26 cellular contexts compared by ENCODE assay signal in genomic region chr1:3783651-3784474, GRCh38. TPM values are rescaled to one million over a fixed set of nuclear protein-coding genes. Genes with fewer than 3 reads are reported as not detected.
DNase-seq lines count a peak whose midpoint lies in the region; ATAC-seq, FAIRE-seq and TF ChIP-seq lines count a peak whose summit lies in the region.
"Had no signal": no experiment of that assay in that cellular context is flagged by ENCODE, and none has a peak within 500 bp of the region (broad histone marks: within the 10 kb centered on the region; RNA-seq: fewer than 3 reads in every experiment).

No MANE protein-coding gene starts in this region.

- no peaks in the 10 kb centered on the region for H3K27me3 ChIP-seq in GM12878 (replicated peaks in 1 of 2; ENCODE audit: control insufficient read depth in 2 of 2, insufficient read depth in 2 of 2, low read length in 1 of 2)
- H3K27me3 ChIP-seq: BE2C had no signal

- peak overlapping the region; percentile 38 for H3K27ac Mint-ChIP-seq in neural crest cell (ENCODE audit: unreplicated experiment)
- H3K27ac Mint-ChIP-seq in type B pancreatic cell, result peak overlapping the region; percentile 39
- H3K27ac Mint-ChIP-seq: CD4-positive, alpha-beta memory T cell had no signal

- TF ChIP-seq EP300 in GM12878 (IDR thresholded peaks at IDR 0.05; ENCODE audit: borderline replicate concordance in 1 of 2, control insufficient read depth in 1 of 2, low read depth in 2 of 2, low read length in 2 of 2), result no peak

- peak; percentile 26; the same call in 1 of the 2 replicates for TF ChIP-seq POLR2A in GM12878 (IDR thresholded peaks at IDR 0.05; ENCODE audit: low read depth, low read length)

- intact Hi-C loops in cardiac septum (cut with DNase I), result no loop called here
- intact Hi-C loops in left ventricle myocardium superior (cut with micrococcal nuclease), result no loop called here
- intact Hi-C loops in GM12878 (cut with micrococcal nuclease; ENCODE audit: unreplicated experiment), result no loop called here

- H3K4me1 Mint-ChIP-seq in neural crest cell (no peaks in the 10 kb centered on the region), type B pancreatic cell (ENCODE audit: unreplicated experiment) (no peaks in the 10 kb centered on the region)

- no peaks in the 10 kb centered on the region for H4K20me1 ChIP-seq in GM12878 (ENCODE audit: control insufficient read depth, insufficient read depth)

- no peaks in the 10 kb centered on the region for H3K9me3 ChIP-seq in GM12878 (replicated peaks; ENCODE audit: control insufficient read depth, insufficient read depth, low read length)
- H3K9me3 ChIP-seq: BE2C, SK-N-SH had no signal

- H3K4me1 ChIP-seq in GM12878 (ENCODE audit: control insufficient read depth, insufficient read depth, low read length), result peaks cover 14% of the 10 kb centered on the region
- H3K4me1 ChIP-seq: BE2C had no signal

- no peak overlapping the region for H3K9ac ChIP-seq in GM12878 (ENCODE audit: control insufficient read depth, insufficient read depth, low read length)
- H3K9ac ChIP-seq: SK-N-SH had no signal

- no peaks in the 10 kb centered on the region for H3K27me3 Mint-ChIP-seq in neural crest cell (ENCODE audit: low read depth)
- no peaks in the 10 kb centered on the region for H3K27me3 Mint-ChIP-seq in type B pancreatic cell
- H3K27me3 Mint-ChIP-seq: CD4-positive, alpha-beta memory T cell had no signal

- TF ChIP-seq RAD21 in GM12878 (IDR thresholded peaks at IDR 0.05; ENCODE audit: insufficient read depth, low read depth, low read length), result no peak

- H3K9me3 Mint-ChIP-seq in neural crest cell (no peaks in the 10 kb centered on the region), type B pancreatic cell (no peaks in the 10 kb centered on the region)

- POLR2A ChIA-PET in GM12878 (lab: Charles Lee), result no interaction called here

- H3K4me2 ChIP-seq in GM12878 (ENCODE audit: control insufficient read depth, insufficient read depth), result no peak overlapping the region
- H3K4me2 ChIP-seq: SK-N-SH had no signal

- FAIRE-seq in GM12878 (lab: Jason Lieb, UNC), result no peak
- FAIRE-seq: GM18507, H1, HTR-8/SVneo had no signal

- CTCF ChIA-PET in GM12878 (lab: Yijun Ruan, JAX), result interaction anchor here (2.7 kb wide), 1 partner anchor 8 kb away, joined by 6 read pairs; no protein-coding TSS in a partner anchor

- peaks cover 28% of the 10 kb centered on the region in 2 experiments for H3K36me3 ChIP-seq in GM12878 (ENCODE audit: control insufficient read depth in 2 of 2, insufficient read depth in 2 of 2, low read length in 1 of 2)

- H3K36me3 Mint-ChIP-seq in neural crest cell (ENCODE audit: low read depth) (peaks cover 16% of the 10 kb centered on the region), type B pancreatic cell (peaks cover 20% of the 10 kb centered on the region)

- H3K4me3 ChIP-seq in GM12878, result no peak overlapping the region

- ATAC-seq in left ventricle myocardium superior (no peak), GM12878 (no peak), HG03571 (IDR thresholded peaks at IDR 0.05; ENCODE audit: unreplicated experiment) (no peak)

- 92% methylated on average over 27 of the region's 30 CpGs for WGBS in GM12878 (ENCODE audit: insufficient coverage, insufficient replicate concordance, low lambda C conversion rate, missing lambda C conversion rate)

- SMC1A ChIA-PET in GM12878 (lab: Charles Lee; ENCODE audit: uncharacterized antibody, unreplicated experiment), result no interaction called here

- no peak overlapping the region for H3K27ac ChIP-seq in GM12878 (ENCODE audit: control insufficient read depth, insufficient read depth)

- H3K79me2 ChIP-seq in GM12878 (ENCODE audit: control insufficient read depth, insufficient read depth, low read length), result peaks cover 3% of the 10 kb centered on the region

- RAD21 ChIA-PET in GM12878 (lab: Charles Lee; ENCODE audit: unreplicated experiment), result no interaction called here

- no peak overlapping the region for H2AFZ ChIP-seq in GM12878 (ENCODE audit: control insufficient read depth, low read depth, low read length)

- BruUV-seq in GM12878 (replicated peaks; lab: Mats Ljungman, UMichigan), result no TSS peak

- TF ChIP-seq CTCF in GM12878 (IDR thresholded peaks at IDR 0.05 in 2 of 3, conservative IDR thresholded peaks at IDR 0.05 in 1 of 3; ENCODE audit: control insufficient read depth in 2 of 3, extremely low read depth in 1 of 3, insufficient read depth in 1 of 3, low read depth in 3 of 3, low read length in 3 of 3), result no peak
- no peak for TF ChIP-seq CTCF in neural crest cell (conservative IDR thresholded peaks at IDR 0.05)
- TF ChIP-seq CTCF in type B pancreatic cell (conservative IDR thresholded peaks at IDR 0.05), result no peak

- DNase-seq in cardiac septum (ENCODE audit: low spot score), result peak; percentile 63
- DNase-seq in left ventricle myocardium superior, result no peak
- DNase-seq in GM12878 (ENCODE audit: low read depth, low spot score), result no peak
- DNase-seq in neural crest cell (ENCODE audit: low read depth, low spot score), result no peak
- DNase-seq in type B pancreatic cell (ENCODE audit: extremely low spot score, unreplicated experiment), result no peak
- no peak for DNase-seq in NCI-H226
- DNase-seq in middle frontal gyrus (ENCODE audit: extremely low spot score, low spot score), result no peak
- DNase-seq: BE2C; CD4-positive, alpha-beta memory T cell; GF-D8; MM.1S; NCI-H1092; NCI-H146; NCI-H2029 treated with DMSO at 0.1 percent for 48 hours; NCI-H2171 treated with DMSO at 0.1 percent for 48 hours; NK-92 treated with Interleukin-12 subunit alpha and Interleukin-12 subunit beta, amount 100 ng/mL, for 24 hours; SHP77; SK-N-SH had no signal

- in situ Hi-C loops in GM12878 (cut with MboI), result no loop called here

- H3K4me3 Mint-ChIP-seq in neural crest cell, result no peak overlapping the region
- H3K4me3 Mint-ChIP-seq in type B pancreatic cell, result no peak overlapping the region
- H3K4me3 Mint-ChIP-seq: CD4-positive, alpha-beta memory T cell had no signal

RNA-seq across cellular contexts. Expression of gene SMIM1, which starts 11.3 kb away (rescaled TPM):
- total RNA-seq in cardiac septum (8.0 TPM), left ventricle myocardium superior (15.3 TPM), GM12878 (2014; rRNA removed) (0.71 TPM in 1 of 2 replicates, not detected in the other), GM12878 (2014; rRNA removed; fragmentation: Illumina TruSeq; extraction: Trizol) (not detected in 2 replicates), GM12878 (2021) (0.53 TPM in 1 of 2 replicates, not detected in the other), neural crest cell (3.8 and 4.7 TPM in 2 replicates), type B pancreatic cell (ENCODE audit: low replicate concordance) (10.8 and 15.1 TPM in 2 replicates)
- 3.9 TPM in 1 of 2 replicates, not detected in the other for total RNA-seq in GM12878 (2013; cell fraction: nucleolus; rRNA removed)
- not detected for polyA plus RNA-seq in GM12878 (2011; ENCODE audit: low read depth)
- polyA plus RNA-seq in GM12878 (2011; rRNA removed) (0.30 TPM in 1 of 2 replicates, not detected in the other), GM12878 (2014; fragmentation: Illumina TruSeq; extraction: Trizol) (not detected in 2 replicates), GM12878 (2014; fragmentation: Nextera tagmentation; extraction: Ambion mirVana) (not detected), GM12878 (2014; rRNA removed) (0.37 and 1.1 TPM in 2 replicates), GM12878 (2016; fragmentation: Nextera tagmentation; extraction: Ambion mirVana) (not detected)
- polyA plus RNA-seq in GM12878 (2011; cell fraction: cytosol; rRNA removed), result 0.54 and 0.92 TPM in 2 replicates
- polyA plus RNA-seq in GM12878 (2011; cell fraction: nucleus; rRNA removed), result 0.36 and 0.94 TPM in 2 replicates
- 0.97 and 1.8 TPM in 2 replicates for polyA plus RNA-seq in GM12878 (2012)
- not detected in 2 replicates for polyA minus RNA-seq in GM12878 (2011; rRNA and poly(A)+ RNA removed)
- not detected in 2 replicates for polyA minus RNA-seq in GM12878 (2011; cell fraction: cytosol; rRNA and poly(A)+ RNA removed)
- polyA minus RNA-seq in GM12878 (2011; cell fraction: nucleus; rRNA and poly(A)+ RNA removed), result 0.97 and 1.1 TPM in 2 replicates
- total RNA-seq: A172, LHCN-M2, NCI-H460 had no signal

RNA-seq across cellular contexts. Expression of gene LRRC47, which starts 12.4 kb away (rescaled TPM):
- total RNA-seq in cardiac septum (63.1 TPM), left ventricle myocardium superior (57.5 TPM), GM12878 (2014; rRNA removed) (20.9 and 22.9 TPM in 2 replicates), GM12878 (2014; rRNA removed; fragmentation: Illumina TruSeq; extraction: Trizol) (13.7 and 15.3 TPM in 2 replicates), GM12878 (2021) (31.0 and 34.6 TPM in 2 replicates), neural crest cell (57.9 and 59.6 TPM in 2 replicates), type B pancreatic cell (ENCODE audit: low replicate concordance) (53.5 and 56.5 TPM in 2 replicates)
- total RNA-seq in GM12878 (2013; cell fraction: nucleolus; rRNA removed), result 13.3 and 18.5 TPM in 2 replicates
- 8.3 TPM for polyA plus RNA-seq in GM12878 (2011; ENCODE audit: low read depth)
- polyA plus RNA-seq in GM12878 (2011; rRNA removed) (24.0 and 25.4 TPM in 2 replicates), GM12878 (2014; fragmentation: Illumina TruSeq; extraction: Trizol) (20.4 and 26.1 TPM in 2 replicates), GM12878 (2014; fragmentation: Nextera tagmentation; extraction: Ambion mirVana) (1 to 10 TPM; 2.5 to 4.5 TPM), GM12878 (2014; rRNA removed) (21.1 and 24.4 TPM in 2 replicates), GM12878 (2016; fragmentation: Nextera tagmentation; extraction: Ambion mirVana) (10 to 100 TPM; 14.1 to 15.3 TPM)
- polyA plus RNA-seq in GM12878 (2011; cell fraction: cytosol; rRNA removed), result 13.1 and 14.6 TPM in 2 replicates
- 17.9 and 29.4 TPM in 2 replicates for polyA plus RNA-seq in GM12878 (2011; cell fraction: nucleus; rRNA removed)
- 23.2 and 23.5 TPM in 2 replicates for polyA plus RNA-seq in GM12878 (2012)
- polyA minus RNA-seq in GM12878 (2011; rRNA and poly(A)+ RNA removed), result 6.3 and 8.1 TPM in 2 replicates
- polyA minus RNA-seq in GM12878 (2011; cell fraction: cytosol; rRNA and poly(A)+ RNA removed), result 6.0 and 6.8 TPM in 2 replicates
- 4.2 and 8.9 TPM in 2 replicates for polyA minus RNA-seq in GM12878 (2011; cell fraction: nucleus; rRNA and poly(A)+ RNA removed)

RNA-seq across cellular contexts. Expression of gene CCDC27, which starts 31.6 kb away (rescaled TPM):
- total RNA-seq in cardiac septum (not detected), left ventricle myocardium superior (not detected), GM12878 (2014; rRNA removed) (not detected in 2 replicates), GM12878 (2014; rRNA removed; fragmentation: Illumina TruSeq; extraction: Trizol) (not detected in 2 replicates), GM12878 (2021) (not detected in 2 replicates), neural crest cell (not detected in 2 replicates), type B pancreatic cell (ENCODE audit: low replicate concordance) (not detected in 2 replicates)
- total RNA-seq in GM12878 (2013; cell fraction: nucleolus; rRNA removed), result not detected in 2 replicates
- not detected for polyA plus RNA-seq in GM12878 (2011; ENCODE audit: low read depth)
- polyA plus RNA-seq in GM12878 (2011; rRNA removed) (not detected in 2 replicates), GM12878 (2014; fragmentation: Illumina TruSeq; extraction: Trizol) (not detected in 2 replicates), GM12878 (2014; fragmentation: Nextera tagmentation; extraction: Ambion mirVana) (under 1 TPM in 1 of 2 experiments, not detected in 1; 0.05 TPM), GM12878 (2014; rRNA removed) (not detected in 2 replicates), GM12878 (2016; fragmentation: Nextera tagmentation; extraction: Ambion mirVana) (not detected)
- not detected in 2 replicates for polyA plus RNA-seq in GM12878 (2011; cell fraction: cytosol; rRNA removed)
- not detected in 2 replicates for polyA plus RNA-seq in GM12878 (2011; cell fraction: nucleus; rRNA removed)
- polyA plus RNA-seq in GM12878 (2012), result not detected in 2 replicates
- not detected in 2 replicates for polyA minus RNA-seq in GM12878 (2011; rRNA and poly(A)+ RNA removed)
- not detected in 2 replicates for polyA minus RNA-seq in GM12878 (2011; cell fraction: cytosol; rRNA and poly(A)+ RNA removed)
- not detected in 2 replicates for polyA minus RNA-seq in GM12878 (2011; cell fraction: nucleus; rRNA and poly(A)+ RNA removed)
- total RNA-seq: A172; CD4-positive, alpha-beta memory T cell; H1; LHCN-M2; NCI-H460; OCI-LY7 had no signal
- polyA plus RNA-seq: CD4-positive, alpha-beta memory T cell; SK-N-SH had no signal
